In genomic region chr7:139914306-139914747, GRCh38 we compare ENCODE assay signal across 17 cellular contexts.
DNase-seq lines count a peak whose midpoint lies in the region; TF ChIP-seq lines count a peak whose summit lies in the region.
"Had no signal": no experiment of that assay in that cellular context is flagged by ENCODE, and none has a peak within 500 bp of the region (broad histone marks: within the 10 kb centered on the region; RNA-seq: fewer than 3 reads in every experiment).

No MANE protein-coding gene starts in this region.

- H3K27me3 ChIP-seq in AG04450 (ENCODE audit: control insufficient read depth, insufficient read depth, low read length): no peaks in the 10 kb centered on the region
- H3K27me3 ChIP-seq: BLaER1 had no signal

- in situ Hi-C loops in ACHN (cut with HindIII; ENCODE audit: low pct_ligation_motif_present, low pct_unique_long_range_greater_than_20kb, low sequenced_read_pairs): no loop called here

- H3K27ac ChIP-seq in AG04450 (ENCODE audit: low read depth, low read length): peak overlapping the region; percentile 94
- H3K27ac ChIP-seq: BLaER1, coronary artery had no signal

- no peak for TF ChIP-seq CTCF in AG04450 (IDR thresholded peaks at IDR 0.05; ENCODE audit: low read depth, low read length)

- DNase-seq in AG04450 (ENCODE audit: low read depth, low spot score) (peak; percentile 34), H4 (ENCODE audit: low spot score) (peak; percentile 82), astrocyte of the hippocampus (ENCODE audit: low read depth, low spot score) (peak; percentile 39), kidney tubule cell (ENCODE audit: low spot score) (peak; percentile 34), putamen (ENCODE audit: low spot score) (no peak), ACHN (no peak)
- DNase-seq in activated CD4-positive, alpha-beta T cell treated with anti-CD3 and anti-CD28 coated beads, Interleukin-2, amount 50 U/mL, for 1 hour: no peak
- no peak for DNase-seq in activated CD4-positive, CD25-positive, alpha-beta regulatory T cell treated with anti-CD3 and anti-CD28 coated beads, Interleukin-2, amount 50 U/mL, for 72 hours
- DNase-seq: activated CD8-positive, alpha-beta memory T cell treated with anti-CD3 and anti-CD28 coated beads, Interleukin-2, amount 10 ng/mL, durations not matched to agents 7 days and 5 days; foreskin melanocyte; midbrain; NCI-H1092 treated with DMSO at 0.1 percent for 48 hours; NCI-H526 treated with DMSO at 0.1 percent for 48 hours; posterior cingulate gyrus; T1000 had no signal

- H3K4me3 ChIP-seq in AG04450 (ENCODE audit: low read depth, low read length): no peak overlapping the region
- H3K4me3 ChIP-seq: BLaER1, coronary artery had no signal

- POLR2A ChIA-PET in AG04450 (lab: Yijun Ruan, JAX): interaction anchor here (0.9 to 3.7 kb wide), 9 partner anchors 17 to 234 kb away, joined by 3 to 21 read pairs (median 7); no protein-coding TSS in a partner anchor

- no peaks in the 10 kb centered on the region for H3K9me3 ChIP-seq in AG04450 (ENCODE audit: control insufficient read depth, insufficient read depth, low read length)
- H3K9me3 ChIP-seq: BLaER1 had no signal

- CTCF ChIA-PET in AG04450 (lab: Charles Lee): interaction anchor here (1.0 kb wide), 1 partner anchor 268 kb away, joined by 4 read pairs; no protein-coding TSS in a partner anchor

Comparison
In these comparisons a context has a peak if more than half of its experiments do, and no peak if none do; other contexts are left out.
1. DNase-seq: peak in AG04450 (single experiment), H4 (single experiment), astrocyte of the hippocampus (single experiment) and kidney tubule cell (single experiment); none in putamen (single experiment), activated CD4-positive, alpha-beta T cell treated with anti-CD3 and anti-CD28 coated beads, Interleukin-2, amount 50 U/mL, for 1 hour (single experiment), ACHN (single experiment) and activated CD4-positive, CD25-positive, alpha-beta regulatory T cell treated with anti-CD3 and anti-CD28 coated beads, Interleukin-2, amount 50 U/mL, for 72 hours (single experiment).